ENCODE assay signal across 8 cellular contexts in the genomic region with DNA sequence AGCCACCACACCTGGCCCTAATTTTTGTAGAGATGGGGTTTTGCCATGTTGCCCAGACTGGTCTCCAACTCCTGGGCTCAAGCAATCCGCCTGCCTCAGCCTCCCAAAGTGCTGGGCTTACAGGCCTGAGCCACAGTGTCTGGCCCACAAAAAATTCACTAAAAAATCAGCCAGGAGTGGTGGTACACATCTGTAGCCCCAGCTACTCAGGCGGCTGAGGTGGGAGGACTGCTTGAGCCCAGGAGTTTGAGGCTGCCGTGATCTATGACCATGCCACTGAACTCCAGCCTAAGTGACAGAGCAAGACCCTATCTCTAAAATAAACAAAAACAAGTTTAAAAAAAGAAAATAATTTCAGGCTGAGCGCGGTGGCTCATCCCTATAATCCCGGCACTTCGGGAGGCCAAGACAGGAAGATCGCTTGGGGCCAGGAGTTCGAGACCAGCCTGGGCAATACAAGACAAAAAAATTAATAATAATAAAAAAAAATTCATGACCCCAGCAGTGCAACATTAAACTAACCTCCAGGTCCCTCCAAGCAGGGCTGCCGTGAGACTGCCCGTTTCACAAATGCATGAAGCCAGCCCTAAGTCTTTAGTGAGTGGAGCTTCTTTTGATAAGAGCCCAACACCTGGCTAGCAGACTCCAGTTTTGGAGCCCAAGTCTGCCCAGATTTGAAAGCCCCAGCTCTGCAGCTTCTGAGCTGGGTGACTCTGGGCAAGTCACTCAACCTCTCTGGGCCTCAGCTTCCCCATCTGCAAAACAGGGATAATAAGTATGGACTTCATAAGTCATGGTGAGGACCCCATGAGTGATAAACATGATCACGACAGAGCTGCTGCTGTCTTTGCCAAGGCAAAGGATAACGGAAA. TPM values are rescaled to one million over a fixed set of nuclear protein-coding genes. Genes with fewer than 3 reads are reported as not detected.
DNase-seq lines count a peak whose midpoint lies in the region; ATAC-seq and TF ChIP-seq lines count a peak whose summit lies in the region.

No MANE protein-coding gene starts in this region.

- peak overlapping the region; percentile 90 for H2AK9ac ChIP-seq in IMR-90 (replicated peaks; ENCODE audit: low read depth, low read length, poor library complexity)

- H3K36me3 ChIP-seq in IMR-90 (ENCODE audit: control insufficient read depth, insufficient read depth, low read length) (peaks cover 35% of the 10 kb centered on the region), stomach (peaks cover 21 to 46% (median 24%) of the 10 kb centered on the region in 4 donors)

- peak overlapping the region; percentile 89 to 96 (median 94) for H3K4me3 Mint-ChIP-seq in immature natural killer cell

- H4K8ac ChIP-seq in IMR-90 (ENCODE audit: low read depth in 2 of 2, low read length in 2 of 2): peak overlapping the region; percentile 79 to 87

- H4K91ac ChIP-seq in IMR-90 (ENCODE audit: insufficient read depth, low read depth, low read length): peak overlapping the region; percentile 87

- no peak for DNase-seq in IMR-90
- DNase-seq in activated naive CD4-positive, alpha-beta T cell treated with anti-CD3 and anti-CD28 coated beads, Interleukin-2, amount 50 U/mL, for 72 hours (ENCODE audit: low spot score in 2 of 2): no peak
- peak in 2 of 3 donors; percentile 14 to 28 for DNase-seq in immature natural killer cell
- DNase-seq in stomach: no peak
- no peak for DNase-seq in NCI-H748 treated with DMSO at 0.1 percent for 48 hours (lab: John Stamatoyannopoulos, UW)
- no peak for DNase-seq in left lobe of liver (ENCODE audit: low spot score)

- H3K9me3 ChIP-seq in IMR-90 (ENCODE audit: control insufficient read depth, insufficient read depth, low read length) (no peaks in the 10 kb centered on the region), stomach (no peaks in the 10 kb centered on the region)

- no peak for TF ChIP-seq POLR2A in IMR-90 (IDR thresholded peaks at IDR 0.05; ENCODE audit: low read depth, low read length)
- no peak for TF ChIP-seq POLR2A in stomach (IDR thresholded peaks at IDR 0.05)

- in situ Hi-C loops in IMR-90 (cut with MboI; ENCODE audit: low sequenced_read_pairs): loop anchor here (25.0 kb wide), 1 partner anchor 1051 kb away; the partner anchor contains the start of genes HOOK2 and JUNB

- H2BK5ac ChIP-seq in IMR-90 (ENCODE audit: low read depth, low read length, poor library complexity, severe bottlenecking): peak overlapping the region; percentile 88

- peak overlapping the region; percentile 89; the same call in 2 of the 3 replicates for H2BK15ac ChIP-seq in IMR-90 (ENCODE audit: low read depth, low read length)

- peaks cover 59 to 83% (median 77%) of the 10 kb centered on the region in 3 donors for H3K27me3 Mint-ChIP-seq in immature natural killer cell (ENCODE audit: low read depth in 3 of 3)

- peak overlapping the region; percentile 95 for H2AK5ac ChIP-seq in IMR-90 (ENCODE audit: low read depth, low read length)

- dilution Hi-C loops in IMR-90 (cut with HindIII; ENCODE audit: low sequenced_read_pairs, unreplicated experiment): no loop called here

- no peaks in the 10 kb centered on the region for H3K9me3 Mint-ChIP-seq in activated naive CD4-positive, alpha-beta T cell treated with anti-CD3 and anti-CD28 coated beads, Interleukin-2, amount 50 U/mL, for 72 hours
- H3K9me3 Mint-ChIP-seq in immature natural killer cell: peaks cover 0 to 8% (median 1%) of the 10 kb centered on the region in 6 donors

- POLR2A ChIA-PET in IMR-90 (lab: Charles Lee; ENCODE audit: unreplicated experiment): interaction anchor here (1.0 kb wide), 1 partner anchor 9 kb away, joined by 4 read pairs; no protein-coding TSS in a partner anchor

- H3K14ac ChIP-seq in IMR-90 (replicated peaks; ENCODE audit: low read depth, low read length): peak overlapping the region; percentile 94

- CTCF ChIA-PET in IMR-90 (lab: Yijun Ruan, JAX): interaction anchor here (1.9 kb wide), 1 partner anchor 24 kb away, joined by 13 read pairs; no protein-coding TSS in a partner anchor

- H4K5ac ChIP-seq in IMR-90 (ENCODE audit: low read depth, low read length): peak overlapping the region; percentile 74

- H3K27me3 ChIP-seq in IMR-90 (ENCODE audit: control insufficient read depth, insufficient read depth, low read length) (no peaks in the 10 kb centered on the region), stomach (no peaks in the 10 kb centered on the region)

- H4K20me1 ChIP-seq in IMR-90 (ENCODE audit: insufficient read depth, low read length): peaks cover 92% of the 10 kb centered on the region

- peak overlapping the region; percentile 92 for H3K4me2 ChIP-seq in IMR-90 (ENCODE audit: low read depth, low read length)

- H3K27ac Mint-ChIP-seq in activated naive CD4-positive, alpha-beta T cell treated with anti-CD3 and anti-CD28 coated beads, Interleukin-2, amount 50 U/mL, for 72 hours: peak overlapping the region; percentile 94 to 98
- H3K27ac Mint-ChIP-seq in immature natural killer cell: peak overlapping the region; percentile 99 to 100 (median 99)

- peak overlapping the region; percentile 95 for H3K4me3 ChIP-seq in IMR-90 (ENCODE audit: insufficient read depth, low read depth, low read length)
- peak overlapping the region; percentile 73 to 98 (median 91) for H3K4me3 ChIP-seq in stomach

- TF ChIP-seq CTCF in IMR-90 (conservative IDR thresholded peaks at IDR 0.05; ENCODE audit: low read depth, low read length): no peak
- TF ChIP-seq CTCF in stomach (IDR thresholded peaks at IDR 0.05): no peak

- peaks cover 27 to 28% of the 10 kb centered on the region in 2 donors for H3K36me3 Mint-ChIP-seq in activated naive CD4-positive, alpha-beta T cell treated with anti-CD3 and anti-CD28 coated beads, Interleukin-2, amount 50 U/mL, for 72 hours
- no peaks in the 10 kb centered on the region for H3K36me3 Mint-ChIP-seq in immature natural killer cell

- no peak for ATAC-seq in IMR-90 (ENCODE audit: low read depth)
- no peak for ATAC-seq in activated naive CD4-positive, alpha-beta T cell treated with anti-CD3 and anti-CD28 coated beads, Interleukin-2, amount 50 U/mL, for 72 hours
- ATAC-seq in left lobe of liver: no peak
- ATAC-seq in GM18861 (IDR thresholded peaks at IDR 0.05; ENCODE audit: unreplicated experiment): no peak
- ATAC-seq in GM19324 (IDR thresholded peaks at IDR 0.05; ENCODE audit: low FRiP score, unreplicated experiment): no peak

- H3K18ac ChIP-seq in IMR-90 (ENCODE audit: low read depth, low read length): peak overlapping the region; percentile 77

- peaks cover 4 to 40% of the 10 kb centered on the region in 2 experiments; a peak in 3 of 4 replicates for H3K79me1 ChIP-seq in IMR-90 (ENCODE audit: low read depth in 1 of 2, low read length in 2 of 2)

- peak overlapping the region; percentile 95 for H3K4ac ChIP-seq in IMR-90 (ENCODE audit: low read depth, low read length)

- TF ChIP-seq RAD21 in IMR-90 (IDR thresholded peaks at IDR 0.05; ENCODE audit: low read length): no peak

- H3K4me1 Mint-ChIP-seq in immature natural killer cell: peaks cover 68 to 75% of the 10 kb centered on the region in 2 donors

- 90% methylated on average over 2 of the region's 13 CpGs; no CpG with 5 or more reads in 1 of the 2 experiments for WGBS in IMR-90 (ENCODE audit: extremely low coverage in 2 of 2, insufficient read length in 1 of 2), 2 experiments
- WGBS in stomach, 5 donors: 58 to 79% (median 74%) methylated on average over 13 of the region's 13 CpGs

- intact Hi-C loops in IMR-90 (cut with micrococcal nuclease) (loop anchor here (5.0 kb wide), 1 partner anchor 41 kb away; the partner anchor contains the start of gene ZSWIM4), stomach (cut with DNase I; ENCODE audit: low total_unique reads) (no loop called here)

- peak overlapping the region; percentile 63 for H2AFZ ChIP-seq in IMR-90 (replicated peaks; ENCODE audit: low read length, poor library complexity)

- peak overlapping the region; percentile 98 for H3K23ac ChIP-seq in IMR-90 (ENCODE audit: low read depth, low read length)

- peak overlapping the region; percentile 76 for H3K56ac ChIP-seq in IMR-90 (ENCODE audit: extremely low read depth, insufficient read depth, low read length)

- no peak for TF ChIP-seq EP300 in stomach (IDR thresholded peaks at IDR 0.05)

- peak overlapping the region; percentile 75; the same call in 1 of the 2 replicates for H2BK20ac ChIP-seq in IMR-90 (ENCODE audit: low read depth, low read length)

- H2BK120ac ChIP-seq in IMR-90 (ENCODE audit: low read depth, low read length): peak overlapping the region; percentile 81

- H3K9ac ChIP-seq in IMR-90 (ENCODE audit: low read depth, low read length): peak overlapping the region; percentile 91

- peaks cover 39% of the 10 kb centered on the region for H3K4me1 ChIP-seq in IMR-90 (ENCODE audit: control insufficient read depth, insufficient read depth, low read length)
- peaks cover 75 to 92% (median 87%) of the 10 kb centered on the region in 4 donors for H3K4me1 ChIP-seq in stomach

- BruUV-seq in IMR-90 (replicated peaks; lab: Mats Ljungman, UMichigan): no TSS peak

- H3K9me1 ChIP-seq in IMR-90 (ENCODE audit: insufficient read depth, low read length): peaks cover 5% of the 10 kb centered on the region

- H3K27ac ChIP-seq in IMR-90 (ENCODE audit: insufficient read depth, low read length) (peak overlapping the region; percentile 97), stomach (peak overlapping the region; percentile 81 to 100 (median 99))

RNA-seq across cellular contexts. Expression of gene NANOS3, which starts 38.6 kb away (rescaled TPM):
- total RNA-seq in IMR-90 (2012; rRNA removed): not detected in 2 replicates
- polyA plus RNA-seq in IMR-90 (2012; rRNA removed): 0.63 and 0.85 TPM in 2 replicates
- polyA plus RNA-seq in IMR-90 (2012; cell fraction: cytosol; rRNA removed): 0.36 and 0.53 TPM in 2 replicates
- 2.2 and 3.8 TPM in 2 replicates for polyA plus RNA-seq in IMR-90 (2012; cell fraction: nucleus; rRNA removed; ENCODE audit: low replicate concordance)
- total RNA-seq in activated naive CD4-positive, alpha-beta T cell treated with anti-CD3 and anti-CD28 coated beads, Interleukin-2, amount 50 U/mL, for 72 hours: under 1 TPM; 0.88 to 0.98 TPM
- polyA plus RNA-seq in immature natural killer cell: not detected
- not detected for total RNA-seq in stomach
- polyA plus RNA-seq in stomach: 1 to 10 TPM in 1 of 3 donors, not detected in 2; 1.2 TPM
- not detected for total RNA-seq in left lobe of liver

RNA-seq across cellular contexts. Expression of gene ZSWIM4, which starts 43.1 kb away (rescaled TPM):
- total RNA-seq in IMR-90 (2012; rRNA removed) (1.9 and 2.2 TPM in 2 replicates), stomach (10 to 100 TPM in 1 of 5 donors, 1 to 10 TPM in 4; 2.2 to 14.0 (median 4.3) TPM), left lobe of liver (1.5 TPM)
- polyA plus RNA-seq in IMR-90 (2012; rRNA removed) (6.2 and 7.6 TPM in 2 replicates), immature natural killer cell (1 to 10 TPM in 1 of 3 donors, under 1 TPM in 1, not detected in 1; 0.62 to 1.2 TPM), stomach (1 to 10 TPM; 2.3 to 4.9 (median 3.0) TPM)
- 4.7 and 10.4 TPM in 2 replicates for polyA plus RNA-seq in IMR-90 (2012; cell fraction: cytosol; rRNA removed)
- 13.1 and 27.5 TPM in 2 replicates for polyA plus RNA-seq in IMR-90 (2012; cell fraction: nucleus; rRNA removed; ENCODE audit: low replicate concordance)
- total RNA-seq in activated naive CD4-positive, alpha-beta T cell treated with anti-CD3 and anti-CD28 coated beads, Interleukin-2, amount 50 U/mL, for 72 hours: 1 to 10 TPM; 6.3 to 8.8 TPM

Comparison
In these comparisons a context has a peak if more than half of its experiments do, and no peak if none do; other contexts are left out.
1. DNase-seq: peak in immature natural killer cell (2 of 3); none in IMR-90 (single experiment), activated naive CD4-positive, alpha-beta T cell treated with anti-CD3 and anti-CD28 coated beads, Interleukin-2, amount 50 U/mL, for 72 hours (0 of 2), stomach (single experiment), NCI-H748 treated with DMSO at 0.1 percent for 48 hours (single experiment) and left lobe of liver (single experiment).